In the genomic region with DNA sequence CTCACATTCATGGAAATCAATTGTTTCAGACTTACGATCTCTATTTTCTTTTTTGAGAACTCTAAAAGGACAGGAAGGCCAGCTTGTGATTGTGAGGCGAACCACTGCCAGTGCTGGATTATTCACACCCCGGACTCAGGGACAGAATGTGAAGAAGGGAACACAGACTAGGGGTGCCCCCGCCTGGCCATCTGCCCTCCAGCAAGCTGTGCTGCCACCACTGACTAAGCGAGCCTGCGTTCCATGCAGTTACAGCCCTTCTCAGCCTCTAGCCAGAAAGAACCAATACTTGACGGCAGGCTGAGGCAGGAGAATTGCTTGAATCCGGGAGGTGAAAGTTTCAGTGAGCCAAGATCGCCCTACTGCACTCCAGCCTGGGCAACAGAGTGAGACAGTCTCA, we compare ENCODE assay signal across 8 cellular contexts. TPM values are rescaled to one million over a fixed set of nuclear protein-coding genes. Genes with fewer than 3 reads are reported as not detected.
DNase-seq lines count a peak whose midpoint lies in the region; ATAC-seq and TF ChIP-seq lines count a peak whose summit lies in the region.

No MANE protein-coding gene starts in this region.

- H3K27ac ChIP-seq in IMR-90 (ENCODE audit: insufficient read depth, low read length) (no peak overlapping the region), right lobe of liver (peak overlapping the region in 2 of 3 donors; percentile 57 to 86), coronary artery (no peak overlapping the region)

- dilution Hi-C loops in IMR-90 (cut with HindIII; ENCODE audit: low sequenced_read_pairs, unreplicated experiment): no loop called here

- no peak overlapping the region for H3K23ac ChIP-seq in IMR-90 (ENCODE audit: low read depth, low read length)

- no TSS peak for BruUV-seq in IMR-90 (replicated peaks; lab: Mats Ljungman, UMichigan)

- no peak overlapping the region for H4K5ac ChIP-seq in IMR-90 (ENCODE audit: low read depth, low read length)

- H3K9me3 ChIP-seq in IMR-90 (ENCODE audit: control insufficient read depth, insufficient read depth, low read length): no peaks in the 10 kb centered on the region
- H3K9me3 ChIP-seq in adipocyte (ENCODE audit: control insufficient read depth, low read length): no peaks in the 10 kb centered on the region
- no peaks in the 10 kb centered on the region for H3K9me3 ChIP-seq in right lobe of liver

- no peak overlapping the region for H2BK20ac ChIP-seq in IMR-90 (ENCODE audit: low read depth, low read length)

- H3K27me3 ChIP-seq in IMR-90 (ENCODE audit: control insufficient read depth, insufficient read depth, low read length) (no peaks in the 10 kb centered on the region), adipocyte (replicated peaks; ENCODE audit: control insufficient read depth, insufficient read depth, low read length) (no peaks in the 10 kb centered on the region), right lobe of liver (no peaks in the 10 kb centered on the region)

- TF ChIP-seq CTCF in IMR-90 (conservative IDR thresholded peaks at IDR 0.05; ENCODE audit: low read depth, low read length) (peak; percentile 41), right lobe of liver (IDR thresholded peaks at IDR 0.05) (peak; percentile 23 to 48 (median 37)), coronary artery (IDR thresholded peaks at IDR 0.05) (no peak)

- TF ChIP-seq RAD21 in IMR-90 (IDR thresholded peaks at IDR 0.05; ENCODE audit: low read length): peak; percentile 43

- H2AFZ ChIP-seq in IMR-90 (replicated peaks; ENCODE audit: low read length, poor library complexity): no peak overlapping the region

- no peak overlapping the region for H3K56ac ChIP-seq in IMR-90 (ENCODE audit: extremely low read depth, insufficient read depth, low read length)

- CTCF ChIA-PET in IMR-90 (lab: Yijun Ruan, JAX): interaction anchor here (0.6 to 1.1 kb wide), 4 partner anchors 25 to 845 kb away, joined by 3 to 5 read pairs (median 4); a partner anchor contains a TSS

- POLR2A ChIA-PET in IMR-90 (lab: Charles Lee; ENCODE audit: unreplicated experiment): no interaction called here

- H4K20me1 ChIP-seq in IMR-90 (ENCODE audit: insufficient read depth, low read length): peaks cover 7% of the 10 kb centered on the region; the same call in 1 of the 2 replicates

- no peak overlapping the region for H2BK120ac ChIP-seq in IMR-90 (ENCODE audit: low read depth, low read length)

- H3K18ac ChIP-seq in IMR-90 (ENCODE audit: low read depth, low read length): no peak overlapping the region

- peaks cover under 1% of the 10 kb centered on the region for H3K9me1 ChIP-seq in IMR-90 (ENCODE audit: insufficient read depth, low read length)

- ATAC-seq in IMR-90 (ENCODE audit: low read depth) (no peak), right lobe of liver (peak; percentile 6 to 49 (median 31))

- TF ChIP-seq POLR2A in IMR-90 (IDR thresholded peaks at IDR 0.05; ENCODE audit: low read depth, low read length) (no peak), right lobe of liver (IDR thresholded peaks at IDR 0.05) (no peak)

- DNase-seq in EL (peak; percentile 52), IMR-90 (peak; percentile 59), adipocyte (ENCODE audit: low read depth) (peak; percentile 61), right lobe of liver (peak; percentile 56 to 78 (median 74)), coronary artery (ENCODE audit: low spot score) (no peak), NCI-H187 treated with DMSO at 0.1 percent for 48 hours (lab: John Stamatoyannopoulos, UW) (no peak), SKM-1 (lab: John Stamatoyannopoulos, UW; ENCODE audit: unreplicated experiment) (no peak), GM19238 (ENCODE audit: insufficient read length, low spot score) (no peak)

- WGBS in IMR-90 (ENCODE audit: extremely low coverage in 2 of 2, insufficient read length in 1 of 2), 2 experiments: 62% methylated on average over 2 of the region's 9 CpGs; no CpG with 5 or more reads in 1 of the 2 experiments
- whole genome bisulfite sequencing in right lobe of liver (ENCODE audit: insufficient coverage, low coverage, low lambda C conversion rate, missing lambda C conversion rate): 32% methylated on average over 8 of the region's 9 CpGs

- H3K79me1 ChIP-seq in IMR-90 (ENCODE audit: low read depth in 1 of 2, low read length in 2 of 2): peaks cover 10 to 47% of the 10 kb centered on the region in 2 experiments

- H2AK5ac ChIP-seq in IMR-90 (ENCODE audit: low read depth, low read length): no peak overlapping the region

- H2AK9ac ChIP-seq in IMR-90 (replicated peaks; ENCODE audit: low read depth, low read length, poor library complexity): no peak overlapping the region

- in situ Hi-C loops in IMR-90 (cut with MboI; ENCODE audit: low sequenced_read_pairs): no loop called here

- intact Hi-C loops in IMR-90 (cut with micrococcal nuclease): no loop called here
- intact Hi-C loops in right lobe of liver (cut with DNase I): loop anchor here in 1 of 2 donors (5.0 kb wide), 1 partner anchor 47 kb away; no protein-coding TSS in a partner anchor

- H3K4me1 ChIP-seq in IMR-90 (ENCODE audit: control insufficient read depth, insufficient read depth, low read length) (peaks cover 4% of the 10 kb centered on the region; the same call in 1 of the 2 replicates), adipocyte (ENCODE audit: control insufficient read depth, insufficient read depth, low read length) (peaks cover 18% of the 10 kb centered on the region), right lobe of liver (peaks cover 0 to 36% (median 11%) of the 10 kb centered on the region in 4 donors)

- no peak overlapping the region for H2BK5ac ChIP-seq in IMR-90 (ENCODE audit: low read depth, low read length, poor library complexity, severe bottlenecking)

- no peak overlapping the region for H3K4ac ChIP-seq in IMR-90 (ENCODE audit: low read depth, low read length)

- no peak overlapping the region for H4K8ac ChIP-seq in IMR-90 (ENCODE audit: low read depth in 2 of 2, low read length in 2 of 2)

- H4K91ac ChIP-seq in IMR-90 (ENCODE audit: insufficient read depth, low read depth, low read length): no peak overlapping the region

- H3K4me3 ChIP-seq in IMR-90 (ENCODE audit: insufficient read depth, low read depth, low read length) (no peak overlapping the region), adipocyte (ENCODE audit: low read length) (no peak overlapping the region), right lobe of liver (peak overlapping the region in 2 of 3 donors; percentile 96 to 98), coronary artery (no peak overlapping the region)

- H3K9ac ChIP-seq in IMR-90 (ENCODE audit: low read depth, low read length) (no peak overlapping the region), adipocyte (ENCODE audit: low read length) (peak overlapping the region; percentile 34)

- H3K36me3 ChIP-seq in IMR-90 (ENCODE audit: control insufficient read depth, insufficient read depth, low read length) (peaks cover 8% of the 10 kb centered on the region), adipocyte (ENCODE audit: control insufficient read depth, insufficient read depth, low read length, severe bottlenecking) (peaks cover 19% of the 10 kb centered on the region), right lobe of liver (peaks cover 0 to 37% (median 19%) of the 10 kb centered on the region in 4 donors)

- H2BK15ac ChIP-seq in IMR-90 (ENCODE audit: low read depth, low read length): no peak overlapping the region

- no peak overlapping the region for H3K14ac ChIP-seq in IMR-90 (replicated peaks; ENCODE audit: low read depth, low read length)

- H3K4me2 ChIP-seq in IMR-90 (ENCODE audit: low read depth, low read length): no peak overlapping the region

TF ChIP-seq in IMR-90, 13 proteins besides CTCF, POLR2A, EP300 and RAD21 (continues in another document):
- TF ChIP-seq CHD1 (IDR thresholded peaks at IDR 0.05; ENCODE audit: low read depth, low read length) (no peak), MAZ (IDR thresholded peaks at IDR 0.05; ENCODE audit: borderline replicate concordance, low read depth, low read length) (no peak), SMC3 (IDR thresholded peaks at IDR 0.05; ENCODE audit: low read depth, low read length) (no peak; the same call in 1 of the 2 replicates), NFE2L2 (IDR thresholded peaks at IDR 0.05; ENCODE audit: low read depth, low read length) (no peak)
- TF ChIP-seq, protein P1, sequence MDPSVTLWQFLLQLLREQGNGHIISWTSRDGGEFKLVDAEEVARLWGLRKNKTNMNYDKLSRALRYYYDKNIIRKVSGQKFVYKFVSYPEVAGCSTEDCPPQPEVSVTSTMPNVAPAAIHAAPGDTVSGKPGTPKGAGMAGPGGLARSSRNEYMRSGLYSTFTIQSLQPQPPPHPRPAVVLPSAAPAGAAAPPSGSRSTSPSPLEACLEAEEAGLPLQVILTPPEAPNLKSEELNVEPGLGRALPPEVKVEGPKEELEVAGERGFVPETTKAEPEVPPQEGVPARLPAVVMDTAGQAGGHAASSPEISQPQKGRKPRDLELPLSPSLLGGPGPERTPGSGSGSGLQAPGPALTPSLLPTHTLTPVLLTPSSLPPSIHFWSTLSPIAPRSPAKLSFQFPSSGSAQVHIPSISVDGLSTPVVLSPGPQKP (IDR thresholded peaks at IDR 0.05; ENCODE audit: borderline replicate concordance, low read depth, low read length): no peak

RNA-seq across cellular contexts. Expression of a gene that starts 2.8 kb away (rescaled TPM):
- total RNA-seq in IMR-90 (2012; rRNA removed): 30.8 and 35.6 TPM in 2 replicates
- 52.2 and 58.6 TPM in 2 replicates for polyA plus RNA-seq in IMR-90 (2012; rRNA removed)
- 60.1 and 99.4 TPM in 2 replicates for polyA plus RNA-seq in IMR-90 (2012; cell fraction: cytosol; rRNA removed)
- polyA plus RNA-seq in IMR-90 (2012; cell fraction: nucleus; rRNA removed; ENCODE audit: low replicate concordance): 32.6 and 54.1 TPM in 2 replicates
- total RNA-seq in right lobe of liver: 100 to 1,000 TPM in 4 of 6 experiments, 10 to 100 TPM in 2; 77.9 to 161 (median 143) TPM

RNA-seq across cellular contexts. Expression of a gene that starts 3.2 kb away (rescaled TPM):
- total RNA-seq in IMR-90 (2012; rRNA removed) (85.8 and 85.9 TPM in 2 replicates), right lobe of liver (10 to 100 TPM; 25.5 to 96.5 (median 36.0) TPM)
- polyA plus RNA-seq in IMR-90 (2012; rRNA removed): 65.3 and 81.8 TPM in 2 replicates
- 98.5 and 99.7 TPM in 2 replicates for polyA plus RNA-seq in IMR-90 (2012; cell fraction: cytosol; rRNA removed)
- polyA plus RNA-seq in IMR-90 (2012; cell fraction: nucleus; rRNA removed; ENCODE audit: low replicate concordance): 9.4 and 27.5 TPM in 2 replicates

RNA-seq across cellular contexts. Expression of a gene that starts 30.3 kb away (rescaled TPM):
- total RNA-seq in IMR-90 (2012; rRNA removed) (not detected in 2 replicates), right lobe of liver (100 to 1,000 TPM in 1 of 6 experiments, 10 to 100 TPM in 5; 38.7 to 124 (median 85.3) TPM)
- not detected in 2 replicates for polyA plus RNA-seq in IMR-90 (2012; rRNA removed)
- 0.03 TPM in 1 of 2 replicates, not detected in the other for polyA plus RNA-seq in IMR-90 (2012; cell fraction: cytosol; rRNA removed)
- polyA plus RNA-seq in IMR-90 (2012; cell fraction: nucleus; rRNA removed; ENCODE audit: low replicate concordance): 0.09 and 0.25 TPM in 2 replicates

RNA-seq across cellular contexts. Expression of a gene that starts 41.1 kb away (rescaled TPM):
- total RNA-seq in IMR-90 (2012; rRNA removed): 51.1 and 131 TPM in 2 replicates
- 62.6 and 75.9 TPM in 2 replicates for polyA plus RNA-seq in IMR-90 (2012; rRNA removed)
- polyA plus RNA-seq in IMR-90 (2012; cell fraction: cytosol; rRNA removed): 64.6 and 131 TPM in 2 replicates
- 50.7 and 143 TPM in 2 replicates for polyA plus RNA-seq in IMR-90 (2012; cell fraction: nucleus; rRNA removed; ENCODE audit: low replicate concordance)
- 10 to 100 TPM; 21.1 to 90.3 (median 32.6) TPM for total RNA-seq in right lobe of liver

RNA-seq across cellular contexts. Expression of a gene that starts 41.5 kb away (rescaled TPM):
- total RNA-seq in IMR-90 (2012; rRNA removed) (9.1 and 10.6 TPM in 2 replicates), right lobe of liver (10 to 100 TPM; 18.6 to 42.5 (median 34.5) TPM)
- 30.8 and 34.0 TPM in 2 replicates for polyA plus RNA-seq in IMR-90 (2012; rRNA removed)
- 24.8 and 37.1 TPM in 2 replicates for polyA plus RNA-seq in IMR-90 (2012; cell fraction: cytosol; rRNA removed)
- 165 and 400 TPM in 2 replicates for polyA plus RNA-seq in IMR-90 (2012; cell fraction: nucleus; rRNA removed; ENCODE audit: low replicate concordance)

Comparison
In these comparisons a context has a peak if more than half of its experiments do, and no peak if none do; other contexts are left out.
1. DNase-seq: peak in EL (single experiment), IMR-90 (single experiment), adipocyte (single experiment) and right lobe of liver (3 of 3); none in coronary artery (single experiment), NCI-H187 treated with DMSO at 0.1 percent for 48 hours (single experiment), SKM-1 (single experiment) and GM19238 (single experiment).
2. H3K27ac ChIP-seq: peak in right lobe of liver (2 of 3); none in IMR-90 (single experiment) and coronary artery (0 of 2).
3. H3K4me3 ChIP-seq: peak in right lobe of liver (2 of 3); none in IMR-90 (single experiment), adipocyte (single experiment) and coronary artery (single experiment).
4. RNA of a gene that starts 30.3 kb away (total RNA-seq): 38.7 to 124 TPM in right lobe of liver; not detected in IMR-90; every median in the first group is over 10 times any median in the second.